Comparison of ENCODE assay signal across 18 cellular contexts in the genomic region with DNA sequence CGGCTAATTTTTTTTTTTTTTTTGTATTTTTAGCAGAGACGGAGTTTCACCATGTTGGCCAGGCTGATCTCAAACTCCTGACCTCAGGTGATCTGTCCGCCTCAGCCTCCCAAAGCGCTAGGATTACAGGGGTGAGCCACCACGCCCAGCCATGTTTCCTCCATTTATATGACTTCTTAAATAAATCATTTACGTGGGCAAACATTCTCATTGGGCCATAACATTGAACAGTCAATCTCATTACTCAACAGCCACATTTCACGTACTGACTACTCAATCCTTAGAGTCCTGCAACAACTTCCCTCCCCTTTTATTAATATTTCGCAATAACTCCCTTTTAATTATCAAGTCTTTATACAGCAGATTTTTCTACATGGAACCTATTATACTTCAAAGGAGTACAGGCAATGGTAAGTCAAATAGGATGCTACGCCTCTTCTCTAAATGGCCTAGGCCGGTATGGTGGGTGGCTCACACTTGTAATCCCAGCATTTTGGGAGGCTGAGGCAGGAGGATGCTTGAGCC. TPM values are rescaled to one million over a fixed set of nuclear protein-coding genes. Genes with fewer than 3 reads are reported as not detected.
DNase-seq lines count a peak whose midpoint lies in the region; ATAC-seq, FAIRE-seq and TF ChIP-seq lines count a peak whose summit lies in the region.
"Had no signal": no experiment of that assay in that cellular context is flagged by ENCODE, and none has a peak within 500 bp of the region (broad histone marks: within the 10 kb centered on the region; RNA-seq: fewer than 3 reads in every experiment).

No MANE protein-coding gene starts in this region.

- CTCF ChIA-PET in HepG2 (lab: Yijun Ruan, JAX; ENCODE audit: low intra/inter-chr PET ratio, low total read pairs) (no interaction called here), H1 (lab: Charles Lee; ENCODE audit: partially characterized antibody) (no interaction called here)

- no peaks in the 10 kb centered on the region; the same call in 1 of the 2 replicates for H3K79me1 ChIP-seq in H1 (ENCODE audit: low read depth, low read length)

- H3K4me2 ChIP-seq in HepG2 (ENCODE audit: low read depth, low read length) (no peak overlapping the region), H1 (ENCODE audit: insufficient read depth in 1 of 2, low read depth in 2 of 2, low read length in 2 of 2) (no peak overlapping the region)
- H3K4me2 ChIP-seq: BLaER1 had no signal

- no TSS peak for BruUV-seq in HepG2 (replicated peaks; lab: Mats Ljungman, UMichigan)

- peaks cover 4 to 17% of the 10 kb centered on the region in 2 experiments; a peak in 4 of 5 replicates for H3K36me3 ChIP-seq in HepG2 (replicated peaks in 1 of 2; ENCODE audit: control insufficient read depth in 1 of 2, insufficient read depth in 2 of 2, low read length in 2 of 2)
- peaks cover 0 to 19% (median 8%) of the 10 kb centered on the region in 4 donors for H3K36me3 ChIP-seq in right lobe of liver
- peaks cover 3 to 19% (median 13%) of the 10 kb centered on the region in 4 experiments; a peak in 7 of 8 replicates for H3K36me3 ChIP-seq in H1 (ENCODE audit: control insufficient read depth in 2 of 4, insufficient read depth in 4 of 4, low read length in 3 of 4)
- H3K36me3 ChIP-seq in tibial artery, result peaks cover 24 to 52% (median 25%) of the 10 kb centered on the region in 3 donors
- peaks cover 36% of the 10 kb centered on the region for H3K36me3 ChIP-seq in left ventricle myocardium inferior
- H3K36me3 ChIP-seq: BLaER1 had no signal

- H2AFZ ChIP-seq in HepG2 (ENCODE audit: low read length), result no peak overlapping the region
- H2AFZ ChIP-seq in H1 (ENCODE audit: low read length), result no peak overlapping the region

- no peaks in the 10 kb centered on the region for H3K9me3 Mint-ChIP-seq in nephron progenitor cell
- H3K9me3 Mint-ChIP-seq: CD14-positive monocyte; CD4-positive, alpha-beta memory T cell; HFFc6 had no signal

- no peak overlapping the region for H3K4ac ChIP-seq in H1 (replicated peaks; ENCODE audit: insufficient read length, low read depth, low read length)

- POLR2A ChIA-PET in HepG2 (lab: Yijun Ruan, JAX) (no interaction called here), H1 (lab: Charles Lee; ENCODE audit: partially characterized antibody) (interaction anchor here (1.4 kb wide), 1 partner anchor 14 kb away, joined by 3 read pairs; no protein-coding TSS in a partner anchor)

- WGBS in HepG2 (ENCODE audit: low lambda C conversion rate), result 98% methylated on average over 10 of the region's 10 CpGs
- 97% methylated on average over 10 of the region's 10 CpGs for WGBS in right lobe of liver (ENCODE audit: insufficient coverage, low coverage, low lambda C conversion rate, missing lambda C conversion rate)
- 95 to 100% methylated on average over 1 to 8 of the region's 10 CpGs for WGBS in H1 (ENCODE audit: extremely low coverage in 1 of 2, insufficient coverage in 1 of 2, insufficient read length in 1 of 2, insufficient replicate concordance in 2 of 2, low coverage in 1 of 2, low lambda C conversion rate in 2 of 2, missing lambda C conversion rate in 1 of 2), 2 experiments

- H3K36me3 Mint-ChIP-seq in nephron progenitor cell (ENCODE audit: low read depth), result peaks cover 38% of the 10 kb centered on the region

- no peak overlapping the region for H3K4me3 ChIP-seq in HepG2 (replicated peaks in 1 of 3; ENCODE audit: insufficient read depth in 1 of 3, low read depth in 2 of 3, low read length in 3 of 3)
- H3K4me3 ChIP-seq in right lobe of liver, result no peak overlapping the region
- no peak overlapping the region for H3K4me3 ChIP-seq in H1 (ENCODE audit: extremely low read depth in 1 of 4, insufficient read depth in 2 of 4, low read depth in 3 of 4, low read length in 4 of 4)
- H3K4me3 ChIP-seq in tibial artery, result no peak overlapping the region
- H3K4me3 ChIP-seq in left ventricle myocardium inferior, result no peak overlapping the region
- H3K4me3 ChIP-seq: BLaER1 had no signal

- H2AK5ac ChIP-seq in H1 (ENCODE audit: low read depth, low read length), result no peak overlapping the region

- no peak overlapping the region for H3K18ac ChIP-seq in H1 (ENCODE audit: extremely low read depth, low read length)

- no peak overlapping the region for H3K23ac ChIP-seq in H1 (ENCODE audit: insufficient read length)

- H3K27ac Mint-ChIP-seq in nephron progenitor cell, result peak overlapping the region; percentile 31
- H3K27ac Mint-ChIP-seq: HFFc6 had no signal

- FAIRE-seq in HepG2 (lab: Jason Lieb, UNC), result no peak
- no peak for FAIRE-seq in H1 (lab: Jason Lieb, UNC)
- FAIRE-seq: H54, HTR-8/SVneo had no signal

- H3K9ac ChIP-seq in HepG2 (ENCODE audit: insufficient read depth, low read depth, low read length) (no peak overlapping the region), H1 (replicated peaks in 1 of 4; ENCODE audit: extremely low read depth in 1 of 4, low read depth in 3 of 4, low read length in 3 of 4) (no peak overlapping the region)
- H3K9ac ChIP-seq: BLaER1 had no signal

- H3K4me1 ChIP-seq in HepG2 (ENCODE audit: insufficient read depth, low read length) (no peaks in the 10 kb centered on the region), right lobe of liver (no peaks in the 10 kb centered on the region), H1 (replicated peaks in 1 of 4; ENCODE audit: control insufficient read depth in 3 of 4, insufficient read depth in 4 of 4, low read length in 3 of 4) (no peaks in the 10 kb centered on the region), tibial artery (no peaks in the 10 kb centered on the region), left ventricle myocardium inferior (no peaks in the 10 kb centered on the region)
- H3K4me1 ChIP-seq: BLaER1 had no signal

- no peak overlapping the region for H2BK15ac ChIP-seq in H1 (ENCODE audit: low read length)

- no peak for TF ChIP-seq RAD21 in HepG2 (CRISPR knock-in tag; IDR thresholded peaks at IDR 0.05)
- TF ChIP-seq RAD21 in H1 (IDR thresholded peaks at IDR 0.05 in 1 of 2, conservative IDR thresholded peaks at IDR 0.05 in 1 of 2; ENCODE audit: low read depth in 2 of 2, low read length in 2 of 2), result no peak

- intact Hi-C loops in HepG2 (cut with micrococcal nuclease; ENCODE audit: unreplicated experiment), result no loop called here
- intact Hi-C loops in right lobe of liver (cut with DNase I), result no loop called here
- intact Hi-C loops in tibial artery (cut with DNase I; ENCODE audit: low total_unique reads), result no loop called here
- intact Hi-C loops in left ventricle myocardium inferior (cut with micrococcal nuclease), result no loop called here

- H2BK20ac ChIP-seq in H1 (ENCODE audit: low read length), result no peak overlapping the region

- no peaks in the 10 kb centered on the region; a peak in 1 of 5 replicates for H3K27me3 ChIP-seq in HepG2 (ENCODE audit: control insufficient read depth in 1 of 2, insufficient read depth in 2 of 2, low read length in 2 of 2)
- no peaks in the 10 kb centered on the region for H3K27me3 ChIP-seq in right lobe of liver
- H3K27me3 ChIP-seq in H1 (replicated peaks in 1 of 4; ENCODE audit: control insufficient read depth in 3 of 4, extremely low read depth in 1 of 4, insufficient read depth in 3 of 4, low read length in 3 of 4), result no peaks in the 10 kb centered on the region
- no peaks in the 10 kb centered on the region for H3K27me3 ChIP-seq in tibial artery
- H3K27me3 ChIP-seq in left ventricle myocardium inferior (ENCODE audit: low read depth), result no peaks in the 10 kb centered on the region
- H3K27me3 ChIP-seq: BLaER1 had no signal

- H4K20me1 ChIP-seq in HepG2 (ENCODE audit: insufficient read depth, low read length) (no peaks in the 10 kb centered on the region), H1 (replicated peaks in 1 of 2; ENCODE audit: control insufficient read depth in 1 of 2, insufficient read depth in 2 of 2, low read length in 2 of 2) (no peaks in the 10 kb centered on the region)
- H4K20me1 ChIP-seq: BLaER1 had no signal

- TF ChIP-seq CTCF in HepG2 (CRISPR knock-in tag; IDR thresholded peaks at IDR 0.05), result no peak
- TF ChIP-seq CTCF in right lobe of liver (IDR thresholded peaks at IDR 0.05), result no peak
- no peak for TF ChIP-seq CTCF in H1 (IDR thresholded peaks at IDR 0.05; ENCODE audit: control extremely low read depth in 1 of 3, insufficient read depth in 1 of 3, low read depth in 1 of 3, low read length in 3 of 3)
- TF ChIP-seq CTCF in nephron progenitor cell (IDR thresholded peaks at IDR 0.05), result no peak
- no peak for TF ChIP-seq CTCF in tibial artery (IDR thresholded peaks at IDR 0.05)
- no peak for TF ChIP-seq CTCF in left ventricle myocardium inferior (IDR thresholded peaks at IDR 0.05; ENCODE audit: borderline replicate concordance)

- H2BK12ac ChIP-seq in H1 (ENCODE audit: low read depth, low read length), result no peak overlapping the region

- no peak overlapping the region for H3K56ac ChIP-seq in H1 (replicated peaks; ENCODE audit: insufficient read length, low read depth, low read length)

- H3K23me2 ChIP-seq in H1 (ENCODE audit: low read depth, low read length), result peaks cover 1% of the 10 kb centered on the region; the same call in 1 of the 2 replicates

- in situ Hi-C loops in HepG2 (cut with HindIII; ENCODE audit: extremely low pct_ligation_motif_present, low pct_unique_long_range_greater_than_20kb), result no loop called here

- DNase-seq in HepG2 (ENCODE audit: low spot score) (no peak), right lobe of liver (no peak), H1 (ENCODE audit: low read depth in 1 of 2, low spot score in 2 of 2) (no peak), nephron progenitor cell (no peak), tibial artery (no peak), left ventricle myocardium inferior (no peak)
- DNase-seq: Calu3; CD4-positive, alpha-beta memory T cell; DMS79 treated with DMSO at 0.1 percent for 48 hours; GF-D8; HFFc6 had no signal

- H3K79me2 ChIP-seq in HepG2 (ENCODE audit: insufficient read depth, low read length), result no peaks in the 10 kb centered on the region
- H3K79me2 ChIP-seq in H1 (ENCODE audit: control insufficient read depth in 1 of 2, insufficient read depth in 2 of 2, low read length in 2 of 2), result no peaks in the 10 kb centered on the region

- TF ChIP-seq EP300 in HepG2 (IDR thresholded peaks at IDR 0.05; ENCODE audit: low read depth in 2 of 2, low read length in 2 of 2) (no peak), HepG2 (CRISPR knock-in tag; IDR thresholded peaks at IDR 0.05; ENCODE audit: borderline replicate concordance) (no peak), H1 (IDR thresholded peaks at IDR 0.05; ENCODE audit: borderline replicate concordance in 1 of 2, low read depth in 2 of 2, low read length in 2 of 2) (no peak)

- no peaks in the 10 kb centered on the region for H3K27me3 Mint-ChIP-seq in nephron progenitor cell (ENCODE audit: low read depth, poor library complexity)
- H3K27me3 Mint-ChIP-seq: CD4-positive, alpha-beta memory T cell had no signal

- H4K5ac ChIP-seq in H1 (ENCODE audit: insufficient read length, low read depth, low read length), result no peak overlapping the region

- no peak overlapping the region for H2BK5ac ChIP-seq in H1 (ENCODE audit: low read depth, low read length)

- H3K14ac ChIP-seq in H1 (ENCODE audit: insufficient read length), result no peak overlapping the region

- ATAC-seq in HepG2 (no peak), right lobe of liver (no peak), HG02798 (IDR thresholded peaks at IDR 0.05; ENCODE audit: poor library complexity, unreplicated experiment) (no peak)
- ATAC-seq: HCT116 had no signal

- H3K27ac ChIP-seq in HepG2 (ENCODE audit: extremely low read length, insufficient read depth, low read length) (no peak overlapping the region), right lobe of liver (no peak overlapping the region), H1 (ENCODE audit: low read depth, low read length) (no peak overlapping the region), tibial artery (no peak overlapping the region), left ventricle myocardium inferior (replicated peaks) (no peak overlapping the region)
- H3K27ac ChIP-seq: 22Rv1, BLaER1 had no signal

- no peak for TF ChIP-seq POLR2A in HepG2 (IDR thresholded peaks at IDR 0.05; ENCODE audit: insufficient read depth in 1 of 2, low read depth in 2 of 2, low read length in 2 of 2)
- TF ChIP-seq POLR2A in right lobe of liver (IDR thresholded peaks at IDR 0.05), result no peak
- no peak for TF ChIP-seq POLR2A in H1 (IDR thresholded peaks at IDR 0.05; ENCODE audit: control extremely low read depth in 1 of 2, low read depth in 2 of 2, low read length in 2 of 2)

- no peak overlapping the region for H3K4me3 Mint-ChIP-seq in nephron progenitor cell
- H3K4me3 Mint-ChIP-seq: CD14-positive monocyte; CD4-positive, alpha-beta memory T cell; HFFc6 had no signal

- peaks cover under 1% of the 10 kb centered on the region for H3K4me1 Mint-ChIP-seq in nephron progenitor cell

- no peak overlapping the region for H2BK120ac ChIP-seq in H1 (replicated peaks; ENCODE audit: low read depth, low read length)

- no peak overlapping the region for H4K8ac ChIP-seq in H1 (ENCODE audit: extremely low read depth, insufficient read depth, low read length)

- H3K9me3 ChIP-seq in HepG2 (ENCODE audit: low read length) (no peaks in the 10 kb centered on the region), right lobe of liver (no peaks in the 10 kb centered on the region), H1 (ENCODE audit: insufficient read depth in 2 of 2, low read depth in 1 of 2, low read length in 1 of 2) (no peaks in the 10 kb centered on the region), tibial artery (no peaks in the 10 kb centered on the region), left ventricle myocardium inferior (replicated peaks) (no peaks in the 10 kb centered on the region)
- H3K9me3 ChIP-seq: BLaER1 had no signal

- no peak overlapping the region for H4K91ac ChIP-seq in H1 (replicated peaks; ENCODE audit: insufficient read length, low read length)

RNA-seq across cellular contexts. Expression of gene CSRNP2, which starts 7.4 kb away (rescaled TPM):
- total RNA-seq in HepG2 (2016; rRNA removed; fragmentation: Illumina TruSeq; extraction: Trizol), result 4.8 and 5.4 TPM in 2 replicates
- total RNA-seq in HepG2 (2016; cell fraction: cytosol; rRNA removed; fragmentation: Illumina TruSeq; extraction: Trizol; ENCODE audit: low read depth), result 2.2 and 2.5 TPM in 2 replicates
- total RNA-seq in HepG2 (2016; cell fraction: insoluble cytoplasmic fraction; rRNA removed; fragmentation: Illumina TruSeq; extraction: Trizol), result 4.9 and 5.0 TPM in 2 replicates
- 4.9 and 5.0 TPM in 2 replicates for total RNA-seq in HepG2 (2016; cell fraction: membrane; rRNA removed; fragmentation: Illumina TruSeq; extraction: Trizol)
- total RNA-seq in HepG2 (2016; cell fraction: nucleus; rRNA removed; fragmentation: Illumina TruSeq; extraction: Trizol), result 4.3 and 4.8 TPM in 2 replicates
- polyA plus RNA-seq in HepG2 (2011; rRNA removed), result 7.3 and 7.5 TPM in 2 replicates
- polyA plus RNA-seq in HepG2 (2011; cell fraction: cytosol; rRNA removed), result 4.0 and 5.0 TPM in 2 replicates
- 6.5 and 9.9 TPM in 2 replicates for polyA plus RNA-seq in HepG2 (2011; cell fraction: nucleus; rRNA removed)
- polyA plus RNA-seq in HepG2 (2012), result 4.8 and 6.4 TPM in 2 replicates
- 0.69 and 1.1 TPM in 2 replicates for polyA plus RNA-seq in HepG2 (2016; cell fraction: cytosol; fragmentation: Illumina TruSeq; extraction: Trizol; ENCODE audit: low read depth)
- 5.5 TPM in 2 replicates for polyA plus RNA-seq in HepG2 (2016; cell fraction: insoluble cytoplasmic fraction; fragmentation: Illumina TruSeq; extraction: Trizol; ENCODE audit: low read depth)
- 2.9 and 3.9 TPM in 2 replicates for polyA plus RNA-seq in HepG2 (2016; cell fraction: membrane; fragmentation: Illumina TruSeq; extraction: Trizol; ENCODE audit: low read depth)
- polyA plus RNA-seq in HepG2 (2016; cell fraction: nucleus; fragmentation: Illumina TruSeq; extraction: Trizol; ENCODE audit: insufficient read depth, low read depth), result 12.1 and 14.0 TPM in 2 replicates
- 8.0 and 14.3 TPM in 2 replicates for polyA minus RNA-seq in HepG2 (2011; rRNA and poly(A)+ RNA removed; ENCODE audit: low replicate concordance)
- polyA minus RNA-seq in HepG2 (2011; cell fraction: cytosol; rRNA and poly(A)+ RNA removed), result 4.0 and 7.0 TPM in 2 replicates
- 7.2 and 7.6 TPM in 2 replicates for polyA minus RNA-seq in HepG2 (2011; cell fraction: nucleus; rRNA and poly(A)+ RNA removed)
- total RNA-seq in right lobe of liver, result 1 to 10 TPM; 5.2 to 9.4 (median 6.7) TPM
- total RNA-seq in H1 (2021; fragmentation: NEBNext Ultra II Directional; extraction: Animal tissue kit (Norgen Biotek cat#: 25700)), result 31.9 and 34.0 TPM in 2 replicates
- 11.3 and 13.7 TPM in 2 replicates for polyA plus RNA-seq in H1 (2011; rRNA removed)
- polyA plus RNA-seq in H1 (2011; cell fraction: cytosol; rRNA removed), result 13.9 TPM
- 13.2 TPM for polyA plus RNA-seq in H1 (2011; cell fraction: nucleus; rRNA removed)
- polyA plus RNA-seq in H1 (2012, experiment 1 of 2), result 15.2 to 17.1 TPM (median 16.4 TPM) in 4 replicates
- 9.8 TPM for polyA plus RNA-seq in H1 (2012, experiment 2 of 2)
- polyA plus RNA-seq in H1 (2013, experiment 1 of 2), result 13.0 TPM
- 12.3 TPM for polyA plus RNA-seq in H1 (2013, experiment 2 of 2)
- 17.2 and 23.8 TPM in 2 replicates for polyA minus RNA-seq in H1 (2011; rRNA and poly(A)+ RNA removed)
- 19.9 TPM for polyA minus RNA-seq in H1 (2011; cell fraction: cytosol; rRNA and poly(A)+ RNA removed)
- polyA minus RNA-seq in H1 (2011; cell fraction: nucleus; rRNA and poly(A)+ RNA removed), result 18.7 TPM
- total RNA-seq in left ventricle myocardium inferior, result 21.8 TPM

RNA-seq across cellular contexts. Expression of gene LETMD1, which starts 42.6 kb away (rescaled TPM):
- total RNA-seq in HepG2 (2016; rRNA removed; fragmentation: Illumina TruSeq; extraction: Trizol) (31.3 and 43.3 TPM in 2 replicates), right lobe of liver (10 to 100 TPM; 22.1 to 35.6 (median 30.4) TPM), left ventricle myocardium inferior (20.6 TPM)
- total RNA-seq in HepG2 (2016; cell fraction: cytosol; rRNA removed; fragmentation: Illumina TruSeq; extraction: Trizol; ENCODE audit: low read depth), result 38.9 and 41.9 TPM in 2 replicates
- 30.1 and 43.5 TPM in 2 replicates for total RNA-seq in HepG2 (2016; cell fraction: insoluble cytoplasmic fraction; rRNA removed; fragmentation: Illumina TruSeq; extraction: Trizol)
- 40.9 and 47.5 TPM in 2 replicates for total RNA-seq in HepG2 (2016; cell fraction: membrane; rRNA removed; fragmentation: Illumina TruSeq; extraction: Trizol)
- 60.1 and 72.7 TPM in 2 replicates for total RNA-seq in HepG2 (2016; cell fraction: nucleus; rRNA removed; fragmentation: Illumina TruSeq; extraction: Trizol)
- polyA plus RNA-seq in HepG2 (2011; rRNA removed) (81.5 and 87.7 TPM in 2 replicates), H1 (2011; rRNA removed) (52.0 and 65.3 TPM in 2 replicates)
- polyA plus RNA-seq in HepG2 (2011; cell fraction: cytosol; rRNA removed), result 67.1 and 81.9 TPM in 2 replicates
- 87.7 and 105 TPM in 2 replicates for polyA plus RNA-seq in HepG2 (2011; cell fraction: nucleus; rRNA removed)
- polyA plus RNA-seq in HepG2 (2012), result 69.6 and 72.9 TPM in 2 replicates
- polyA plus RNA-seq in HepG2 (2016; cell fraction: cytosol; fragmentation: Illumina TruSeq; extraction: Trizol; ENCODE audit: low read depth), result 16.7 and 17.0 TPM in 2 replicates
- 35.1 and 35.4 TPM in 2 replicates for polyA plus RNA-seq in HepG2 (2016; cell fraction: insoluble cytoplasmic fraction; fragmentation: Illumina TruSeq; extraction: Trizol; ENCODE audit: low read depth)
- polyA plus RNA-seq in HepG2 (2016; cell fraction: membrane; fragmentation: Illumina TruSeq; extraction: Trizol; ENCODE audit: low read depth), result 34.3 and 34.9 TPM in 2 replicates
- polyA plus RNA-seq in HepG2 (2016; cell fraction: nucleus; fragmentation: Illumina TruSeq; extraction: Trizol; ENCODE audit: insufficient read depth, low read depth), result 140 and 146 TPM in 2 replicates
- 91.2 and 186 TPM in 2 replicates for polyA minus RNA-seq in HepG2 (2011; rRNA and poly(A)+ RNA removed; ENCODE audit: low replicate concordance)
- 27.8 and 37.3 TPM in 2 replicates for polyA minus RNA-seq in HepG2 (2011; cell fraction: cytosol; rRNA and poly(A)+ RNA removed)
- polyA minus RNA-seq in HepG2 (2011; cell fraction: nucleus; rRNA and poly(A)+ RNA removed), result 53.9 and 66.5 TPM in 2 replicates
- 31.9 and 39.4 TPM in 2 replicates for total RNA-seq in H1 (2021; fragmentation: NEBNext Ultra II Directional; extraction: Animal tissue kit (Norgen Biotek cat#: 25700))
- 70.9 TPM for polyA plus RNA-seq in H1 (2011; cell fraction: cytosol; rRNA removed)
- polyA plus RNA-seq in H1 (2011; cell fraction: nucleus; rRNA removed), result 74.8 TPM
- 54.7 to 66.8 TPM (median 60.2 TPM) in 4 replicates for polyA plus RNA-seq in H1 (2012, experiment 1 of 2)
- 40.4 TPM for polyA plus RNA-seq in H1 (2012, experiment 2 of 2)
- 39.1 TPM for polyA plus RNA-seq in H1 (2013, experiment 1 of 2)
- 38.6 TPM for polyA plus RNA-seq in H1 (2013, experiment 2 of 2)
- 79.6 and 89.9 TPM in 2 replicates for polyA minus RNA-seq in H1 (2011; rRNA and poly(A)+ RNA removed)
- polyA minus RNA-seq in H1 (2011; cell fraction: cytosol; rRNA and poly(A)+ RNA removed), result 29.4 TPM
- polyA minus RNA-seq in H1 (2011; cell fraction: nucleus; rRNA and poly(A)+ RNA removed), result 37.1 TPM

Comparison
In these comparisons a context has a peak if more than half of its experiments do, and no peak if none do; other contexts are left out.
1. Of the 41 proteins assayed by ChIP-seq in both HepG2 and H1: peak only in HepG2: none; only in H1: none; in both: CEBPB; in neither: 40.